Comparison of ENCODE assay signal across 22 cellular contexts in genomic region chr1:37237948-37238347, GRCh38.
"Had no signal": no experiment of that assay in that cellular context is flagged by ENCODE, and none has a peak within 500 bp of the region (broad histone marks: within the 10 kb centered on the region; RNA-seq: fewer than 3 reads in every experiment).

No MANE protein-coding gene starts in this region.

- H3K36me3 ChIP-seq: colonic mucosa, heart right ventricle, pancreas, suprapubic skin, thyroid gland had no signal

- H3K27ac Mint-ChIP-seq: endodermal cell, nephron, progenitor cell of endocrine pancreas, type B pancreatic cell had no signal

- ATAC-seq: heart right ventricle; left lobe of liver; right cardiac atrium; stimulated activated naive CD8-positive, alpha-beta T cell treated with anti-CD3 and anti-CD28 coated beads, Interleukin-15, Interleukin-2, amounts not matched to agents 100 U/mL and 50 U/mL, for 24 hours had no signal

- FAIRE-seq: endothelial cell of umbilical vein, frontal cortex, pancreas, small intestine, urothelium cell line had no signal

- H3K4me3 Mint-ChIP-seq: endodermal cell, nephron, type B pancreatic cell had no signal

- H3K4me1 Mint-ChIP-seq: nephron had no signal

- H3K27ac ChIP-seq: colonic mucosa, heart right ventricle, pancreas, suprapubic skin, thyroid gland had no signal

- H3K27me3 ChIP-seq: colonic mucosa, pancreas, thyroid gland had no signal

- H3K9me3 ChIP-seq: colonic mucosa, heart right ventricle, pancreas, suprapubic skin, thyroid gland had no signal

- H3K4me3 ChIP-seq: colonic mucosa, heart right ventricle, pancreas, suprapubic skin, thyroid gland had no signal

- H3K36me3 Mint-ChIP-seq: type B pancreatic cell had no signal

- H3K4me1 ChIP-seq: colonic mucosa, heart right ventricle, pancreas, suprapubic skin, thyroid gland had no signal

- H3K9me3 Mint-ChIP-seq: endodermal cell, nephron, type B pancreatic cell had no signal

- DNase-seq: colonic mucosa; effector CD4-positive, alpha-beta T cell; endodermal cell; heart right ventricle; islet precursor cell; mammary epithelial cell; midbrain; occipital lobe; pancreas; right cardiac atrium; small intestine; stimulated activated CD4-positive, alpha-beta T cell treated with anti-CD3 and anti-CD28 coated beads, Interleukin-12 subunit alpha, Interleukin-12 subunit beta, amount 100 ng/mL, for 4 hours; stimulated activated naive CD8-positive, alpha-beta T cell treated with anti-CD3 and anti-CD28 coated beads, Interleukin-15, Interleukin-2, amounts not matched to agents 100 U/mL and 50 U/mL, for 24 hours; thyroid gland had no signal
